ENCODE assay signal across 12 cellular contexts in genomic region chr17:79950711-79951110, GRCh38.
DNase-seq lines count a peak whose midpoint lies in the region; ATAC-seq and TF ChIP-seq lines count a peak whose summit lies in the region.
"Had no signal": no experiment of that assay in that cellular context is flagged by ENCODE, and none has a peak within 500 bp of the region (broad histone marks: within the 10 kb centered on the region; RNA-seq: fewer than 3 reads in every experiment).

No MANE protein-coding gene starts in this region.

- H3K36me3 Mint-ChIP-seq in neural crest cell (ENCODE audit: low read depth): peaks cover 5% of the 10 kb centered on the region

- DNase-seq in A673 (ENCODE audit: low spot score) (peak; percentile 64), NCI-H2227 treated with DMSO at 0.1 percent for 48 hours (lab: John Stamatoyannopoulos, UW) (peak; percentile 71), esophagus muscularis mucosa (ENCODE audit: extremely low spot score) (no peak), neural crest cell (ENCODE audit: low read depth, low spot score) (peak; percentile 62), NK-92 (lab: John Stamatoyannopoulos, UW; ENCODE audit: unreplicated experiment) (no peak)
- DNase-seq: activated naive CD4-positive, alpha-beta T cell treated with anti-CD3 and anti-CD28 coated beads for 36 hours; MM.1S had no signal

- peak; percentile 14; the same call in 1 of the 2 replicates for TF ChIP-seq CTCF in A673 (conservative IDR thresholded peaks at IDR 0.05; ENCODE audit: low read depth, low read length)
- no peak for TF ChIP-seq CTCF in esophagus muscularis mucosa (IDR thresholded peaks at IDR 0.05)
- TF ChIP-seq CTCF in neural crest cell (conservative IDR thresholded peaks at IDR 0.05): no peak

- BruUV-seq in A673 (replicated peaks; lab: Mats Ljungman, UMichigan): no TSS peak

- H3K9me3 Mint-ChIP-seq in neural crest cell: no peaks in the 10 kb centered on the region
- H3K9me3 Mint-ChIP-seq: activated naive CD4-positive, alpha-beta T cell treated with anti-CD3 and anti-CD28 coated beads for 36 hours had no signal

- POLR2A ChIA-PET in A673 (lab: Charles Lee; ENCODE audit: low non-redundant PET): interaction anchor here (0.6 kb wide), 1 partner anchor 12 kb away, joined by 3 read pairs; no protein-coding TSS in a partner anchor

- intact Hi-C loops in A673 (cut with micrococcal nuclease; ENCODE audit: unreplicated experiment) (no loop called here), esophagus muscularis mucosa (cut with DNase I) (no loop called here)

- ATAC-seq in GM21529 (IDR thresholded peaks at IDR 0.05; ENCODE audit: unreplicated experiment) (no peak), HG03460 (IDR thresholded peaks at IDR 0.05; ENCODE audit: unreplicated experiment) (no peak), HG02763 (IDR thresholded peaks at IDR 0.05; ENCODE audit: unreplicated experiment) (no peak)
- ATAC-seq: esophagus mucosa had no signal

- CTCF ChIA-PET in A673 (lab: Charles Lee): no interaction called here

- H3K4me3 Mint-ChIP-seq in neural crest cell: peak overlapping the region; percentile 82
- H3K4me3 Mint-ChIP-seq: activated naive CD4-positive, alpha-beta T cell treated with anti-CD3 and anti-CD28 coated beads for 36 hours had no signal

- 92% methylated on average over 18 of the region's 18 CpGs for WGBS in esophagus muscularis mucosa

- H3K36me3 ChIP-seq in A673 (ENCODE audit: insufficient read depth, low read length, poor library complexity, severe bottlenecking) (no peaks in the 10 kb centered on the region), esophagus muscularis mucosa (peaks cover 12 to 48% (median 41%) of the 10 kb centered on the region in 4 donors)

- H3K27ac Mint-ChIP-seq in neural crest cell (ENCODE audit: unreplicated experiment): peak overlapping the region; percentile 91
- H3K27ac Mint-ChIP-seq: activated naive CD4-positive, alpha-beta T cell treated with anti-CD3 and anti-CD28 coated beads for 36 hours had no signal

- H3K27ac ChIP-seq in A673 (ENCODE audit: low read depth, low read length, poor library complexity, severe bottlenecking) (peak overlapping the region; percentile 93), esophagus muscularis mucosa (replicated peaks in 1 of 4) (peak overlapping the region in 3 of 4 donors; percentile 41 to 49 (median 48))
- H3K27ac ChIP-seq: C4-2B had no signal

- peaks cover 48% of the 10 kb centered on the region for H3K4me1 Mint-ChIP-seq in neural crest cell

- peaks cover 2% of the 10 kb centered on the region for H3K27me3 Mint-ChIP-seq in neural crest cell (ENCODE audit: low read depth)

- TF ChIP-seq POLR2A in esophagus muscularis mucosa (IDR thresholded peaks at IDR 0.05; ENCODE audit: low read depth): no peak

- no peaks in the 10 kb centered on the region for H3K27me3 ChIP-seq in A673 (replicated peaks; ENCODE audit: insufficient read depth, low read depth, low read length, poor library complexity)
- no peaks in the 10 kb centered on the region for H3K27me3 ChIP-seq in esophagus muscularis mucosa

- H3K4me3 ChIP-seq in A673 (ENCODE audit: low read depth, low read length, poor library complexity, severe bottlenecking) (peak overlapping the region; percentile 23), esophagus muscularis mucosa (no peak overlapping the region)

- H3K9me3 ChIP-seq in A673 (ENCODE audit: low read depth, low read length, poor library complexity, severe bottlenecking): no peaks in the 10 kb centered on the region
- no peaks in the 10 kb centered on the region for H3K9me3 ChIP-seq in esophagus muscularis mucosa

- TF ChIP-seq EP300 in esophagus muscularis mucosa (IDR thresholded peaks at IDR 0.05): no peak

- H3K4me1 ChIP-seq in A673 (ENCODE audit: insufficient read depth, low read length, poor library complexity, severe bottlenecking) (peaks cover 59% of the 10 kb centered on the region), esophagus muscularis mucosa (peaks cover 15 to 23% (median 20%) of the 10 kb centered on the region in 4 donors)

Comparison
In these comparisons a context has a peak if more than half of its experiments do, and no peak if none do; other contexts are left out.
1. DNase-seq: peak in A673 (single experiment), NCI-H2227 treated with DMSO at 0.1 percent for 48 hours (single experiment) and neural crest cell (single experiment); none in esophagus muscularis mucosa (single experiment) and NK-92 (single experiment).